ENCODE assay signal across 10 cellular contexts in genomic region chr2:233448220-233448559, GRCh38.
A peak's percentile ranks its signal among the peaks of the same experiment; 100 is the strongest.
DNase-seq lines count a peak whose midpoint lies in the region; ATAC-seq and TF ChIP-seq lines count a peak whose summit lies in the region.
"Had no signal": no experiment of that assay in that cellular context is flagged by ENCODE, and none has a peak within 500 bp of the region (broad histone marks: within the 10 kb centered on the region; RNA-seq: fewer than 3 reads in every experiment).

No MANE protein-coding gene starts in this region.

- no peak overlapping the region for H2AFZ ChIP-seq in Loucy (ENCODE audit: low read length)

- no peak for ATAC-seq in activated CD4-positive, alpha-beta T cell treated with anti-CD3 and anti-CD28 coated beads for 36 hours
- ATAC-seq in HG02571 (IDR thresholded peaks at IDR 0.05; ENCODE audit: unreplicated experiment) (no peak), GM19351 (IDR thresholded peaks at IDR 0.05; ENCODE audit: unreplicated experiment) (no peak)

- peaks cover 4% of the 10 kb centered on the region for H3K4me1 Mint-ChIP-seq in activated CD4-positive, alpha-beta T cell treated with anti-CD3 and anti-CD28 coated beads for 36 hours
- no peaks in the 10 kb centered on the region for H3K4me1 Mint-ChIP-seq in progenitor cell of endocrine pancreas (ENCODE audit: low read depth)

- H3K4me1 ChIP-seq in Loucy (ENCODE audit: insufficient read depth, low read length, poor library complexity, severe bottlenecking): no peaks in the 10 kb centered on the region
- H3K4me1 ChIP-seq: BLaER1 treated with 17β-estradiol and CSF1 and Interleukin-3, amounts not matched to agents 10 nM and 100 nM had no signal

- H3K4me2 ChIP-seq in Loucy (ENCODE audit: low read depth, low read length, poor library complexity, severe bottlenecking): no peak overlapping the region
- H3K4me2 ChIP-seq: BLaER1 treated with 17β-estradiol and CSF1 and Interleukin-3, amounts not matched to agents 10 nM and 100 nM had no signal

- no peaks in the 10 kb centered on the region for H3F3A ChIP-seq in Loucy (ENCODE audit: low read depth)

- CTCF ChIA-PET in activated CD4-positive, alpha-beta T cell treated with anti-CD3 and anti-CD28 coated beads for 36 hours (lab: Charles Lee): interaction anchor here (0.6 kb wide), 1 partner anchor 160 kb away, joined by 3 read pairs; no protein-coding TSS in a partner anchor

- H3K27me3 ChIP-seq in Loucy (ENCODE audit: insufficient read depth, low read length, poor library complexity, severe bottlenecking): no peaks in the 10 kb centered on the region
- H3K27me3 ChIP-seq: BLaER1 treated with 17β-estradiol and CSF1 and Interleukin-3, amounts not matched to agents 10 nM and 100 nM had no signal

- H3K9me2 ChIP-seq in Loucy (replicated peaks; ENCODE audit: low read depth, low read length): no peaks in the 10 kb centered on the region

- H3K4me3 Mint-ChIP-seq in activated CD4-positive, alpha-beta T cell treated with anti-CD3 and anti-CD28 coated beads for 36 hours: no peak overlapping the region
- H3K4me3 Mint-ChIP-seq in progenitor cell of endocrine pancreas (ENCODE audit: low read depth): no peak overlapping the region

- H3K36me3 Mint-ChIP-seq in activated CD4-positive, alpha-beta T cell treated with anti-CD3 and anti-CD28 coated beads for 36 hours (ENCODE audit: low read depth): peaks cover 30% of the 10 kb centered on the region
- H3K36me3 Mint-ChIP-seq in progenitor cell of endocrine pancreas (ENCODE audit: insufficient read depth): peaks cover 11% of the 10 kb centered on the region

- H3K9me3 Mint-ChIP-seq in activated CD4-positive, alpha-beta T cell treated with anti-CD3 and anti-CD28 coated beads for 36 hours (ENCODE audit: low read depth): no peaks in the 10 kb centered on the region
- no peaks in the 10 kb centered on the region for H3K9me3 Mint-ChIP-seq in progenitor cell of endocrine pancreas (ENCODE audit: low read depth)

- TF ChIP-seq CTCF in Loucy (conservative IDR thresholded peaks at IDR 0.05; ENCODE audit: low read length): peak; percentile 51
- TF ChIP-seq CTCF in choroid plexus epithelial cell (conservative IDR thresholded peaks at IDR 0.05; ENCODE audit: low read depth, low read length): peak; percentile 51
- TF ChIP-seq CTCF in retinal pigment epithelial cell (conservative IDR thresholded peaks at IDR 0.05; ENCODE audit: low read depth, low read length): peak; percentile 42
- no peak for TF ChIP-seq CTCF in progenitor cell of endocrine pancreas (IDR thresholded peaks at IDR 0.05; ENCODE audit: unreplicated experiment)

- H3K27me3 Mint-ChIP-seq in activated CD4-positive, alpha-beta T cell treated with anti-CD3 and anti-CD28 coated beads for 36 hours: no peaks in the 10 kb centered on the region
- no peaks in the 10 kb centered on the region for H3K27me3 Mint-ChIP-seq in progenitor cell of endocrine pancreas

- no peaks in the 10 kb centered on the region for H4K20me1 ChIP-seq in Loucy (ENCODE audit: insufficient read depth, low read length, poor library complexity, severe bottlenecking)

- H3K4me3 ChIP-seq in Loucy (ENCODE audit: low read length, poor library complexity, severe bottlenecking) (no peak overlapping the region), choroid plexus epithelial cell (ENCODE audit: low read depth, low read length) (no peak overlapping the region), retinal pigment epithelial cell (ENCODE audit: low read length) (no peak overlapping the region)
- H3K4me3 ChIP-seq: BLaER1 treated with 17β-estradiol and CSF1 and Interleukin-3, amounts not matched to agents 10 nM and 100 nM had no signal

- DNase-seq in activated CD4-positive, alpha-beta T cell treated with anti-CD3 and anti-CD28 coated beads for 36 hours: peak; percentile 36
- DNase-seq in activated CD4-positive, alpha-beta T cell treated with anti-CD3 and anti-CD28 coated beads for 1 hour: no peak
- DNase-seq in choroid plexus epithelial cell (ENCODE audit: low read depth) (peak; percentile 25), retinal pigment epithelial cell (ENCODE audit: low read depth) (no peak), progenitor cell of endocrine pancreas (ENCODE audit: low spot score, unreplicated experiment) (no peak)
- DNase-seq: NCI-H2081 treated with DMSO at 0.1 percent for 48 hours had no signal

- no peaks in the 10 kb centered on the region for H3K79me2 ChIP-seq in Loucy (ENCODE audit: insufficient read depth, low read length)

- H3K9ac ChIP-seq in Loucy (ENCODE audit: low read depth, low read length, poor library complexity, severe bottlenecking): no peak overlapping the region
- H3K9ac ChIP-seq: BLaER1 treated with 17β-estradiol and CSF1 and Interleukin-3, amounts not matched to agents 10 nM and 100 nM had no signal

- peaks cover 97% of the 10 kb centered on the region; the same call in 1 of the 2 replicates for H3K36me3 ChIP-seq in Loucy (ENCODE audit: insufficient read depth, low read length)

- H3K27ac Mint-ChIP-seq in activated CD4-positive, alpha-beta T cell treated with anti-CD3 and anti-CD28 coated beads for 36 hours: no peak overlapping the region
- no peak overlapping the region for H3K27ac Mint-ChIP-seq in progenitor cell of endocrine pancreas

- no peaks in the 10 kb centered on the region for H3K9me3 ChIP-seq in Loucy (ENCODE audit: insufficient read depth, low read depth, low read length)
- H3K9me3 ChIP-seq: BLaER1 treated with 17β-estradiol and CSF1 and Interleukin-3, amounts not matched to agents 10 nM and 100 nM had no signal

- POLR2A ChIA-PET in activated CD4-positive, alpha-beta T cell treated with anti-CD3 and anti-CD28 coated beads for 36 hours (lab: Charles Lee): interaction anchor here (0.6 kb wide), 2 partner anchors 76 to 902 kb away, joined by 3 read pairs; no protein-coding TSS in a partner anchor

- intact Hi-C loops in activated CD4-positive, alpha-beta T cell treated with anti-CD3 and anti-CD28 coated beads for 36 hours (cut with DNase I, micrococcal nuclease): loop anchor here (10.0 kb wide), 2 partner anchors 63 to 593 kb away; no protein-coding TSS in a partner anchor

Comparison
In these comparisons a context has a peak if more than half of its experiments do, and no peak if none do; other contexts are left out.
1. DNase-seq: peak in activated CD4-positive, alpha-beta T cell treated with anti-CD3 and anti-CD28 coated beads for 36 hours (single experiment) and choroid plexus epithelial cell (single experiment); none in activated CD4-positive, alpha-beta T cell treated with anti-CD3 and anti-CD28 coated beads for 1 hour (single experiment), retinal pigment epithelial cell (single experiment) and progenitor cell of endocrine pancreas (single experiment).